ENCODE assay signal across 15 cellular contexts in genomic region chr3:127565711-127566110, GRCh38.
"Had no signal": no experiment of that assay in that cellular context is flagged by ENCODE, and none has a peak within 500 bp of the region (broad histone marks: within the 10 kb centered on the region; RNA-seq: fewer than 3 reads in every experiment).

No MANE protein-coding gene starts in this region.

- H3K27ac Mint-ChIP-seq: activated CD8-positive, alpha-beta T cell treated with anti-CD3 and anti-CD28 coated beads for 36 hours; activated naive CD4-positive, alpha-beta T cell treated with anti-CD3 and anti-CD28 coated beads, Interleukin-2, amount 10 ng/mL, durations not matched to agents 7 days and 5 days; stimulated activated effector memory CD8-positive, alpha-beta T cell treated with anti-CD3 and anti-CD28 coated beads, Interleukin-12 subunit alpha, Interleukin-12 subunit beta, amount 100 ng/mL, for 72 hours had no signal

- H3K9me3 Mint-ChIP-seq: activated naive CD4-positive, alpha-beta T cell treated with anti-CD3 and anti-CD28 coated beads, Interleukin-2, amount 10 ng/mL, durations not matched to agents 7 days and 5 days had no signal

- H3K27me3 ChIP-seq: adrenal gland, colonic mucosa had no signal

- H3K27me3 Mint-ChIP-seq: activated naive CD4-positive, alpha-beta T cell treated with anti-CD3 and anti-CD28 coated beads, Interleukin-2, amount 10 ng/mL, durations not matched to agents 7 days and 5 days had no signal

- H3K4me3 Mint-ChIP-seq: activated CD8-positive, alpha-beta T cell treated with anti-CD3 and anti-CD28 coated beads for 36 hours; activated naive CD4-positive, alpha-beta T cell treated with anti-CD3 and anti-CD28 coated beads, Interleukin-2, amount 10 ng/mL, durations not matched to agents 7 days and 5 days; naive B cell; stimulated activated effector memory CD8-positive, alpha-beta T cell treated with anti-CD3 and anti-CD28 coated beads, Interleukin-12 subunit alpha, Interleukin-12 subunit beta, amount 100 ng/mL, for 72 hours had no signal

- H3K4me1 Mint-ChIP-seq: activated naive CD4-positive, alpha-beta T cell treated with anti-CD3 and anti-CD28 coated beads, Interleukin-2, amount 10 ng/mL, durations not matched to agents 7 days and 5 days had no signal

- H3K27ac ChIP-seq: adrenal gland, colonic mucosa, epithelial cell of prostate had no signal

- H3K4me1 ChIP-seq: adrenal gland, colonic mucosa had no signal

- H3K36me3 ChIP-seq: adrenal gland, colonic mucosa had no signal

- ATAC-seq: activated CD8-positive, alpha-beta T cell treated with anti-CD3 and anti-CD28 coated beads for 36 hours; stimulated activated effector memory CD8-positive, alpha-beta T cell treated with anti-CD3 and anti-CD28 coated beads, Interleukin-12 subunit alpha, Interleukin-12 subunit beta, amount 100 ng/mL, for 72 hours had no signal

- DNase-seq: activated CD4-positive, alpha-beta T cell treated with anti-CD3 and anti-CD28 coated beads for 4 hours; activated CD8-positive, alpha-beta memory T cell treated with anti-CD3 and anti-CD28 coated beads, Interleukin-2, amount 50 U/mL, for 48 hours; activated CD8-positive, alpha-beta T cell treated with anti-CD3 and anti-CD28 coated beads for 36 hours; activated naive CD4-positive, alpha-beta T cell treated with anti-CD3 and anti-CD28 coated beads, Interleukin-2, amount 10 ng/mL, durations not matched to agents 7 days and 5 days; adrenal gland; colonic mucosa; hippocampal formation; naive B cell; T-helper 1 cell; trophoblast cell; WERI-Rb-1 had no signal

- H3K4me3 ChIP-seq: adrenal gland, colonic mucosa, lung, smooth muscle cell had no signal

- H3K9me3 ChIP-seq: adrenal gland, colonic mucosa had no signal
